35 cellular contexts compared by ENCODE assay signal in the genomic region with DNA sequence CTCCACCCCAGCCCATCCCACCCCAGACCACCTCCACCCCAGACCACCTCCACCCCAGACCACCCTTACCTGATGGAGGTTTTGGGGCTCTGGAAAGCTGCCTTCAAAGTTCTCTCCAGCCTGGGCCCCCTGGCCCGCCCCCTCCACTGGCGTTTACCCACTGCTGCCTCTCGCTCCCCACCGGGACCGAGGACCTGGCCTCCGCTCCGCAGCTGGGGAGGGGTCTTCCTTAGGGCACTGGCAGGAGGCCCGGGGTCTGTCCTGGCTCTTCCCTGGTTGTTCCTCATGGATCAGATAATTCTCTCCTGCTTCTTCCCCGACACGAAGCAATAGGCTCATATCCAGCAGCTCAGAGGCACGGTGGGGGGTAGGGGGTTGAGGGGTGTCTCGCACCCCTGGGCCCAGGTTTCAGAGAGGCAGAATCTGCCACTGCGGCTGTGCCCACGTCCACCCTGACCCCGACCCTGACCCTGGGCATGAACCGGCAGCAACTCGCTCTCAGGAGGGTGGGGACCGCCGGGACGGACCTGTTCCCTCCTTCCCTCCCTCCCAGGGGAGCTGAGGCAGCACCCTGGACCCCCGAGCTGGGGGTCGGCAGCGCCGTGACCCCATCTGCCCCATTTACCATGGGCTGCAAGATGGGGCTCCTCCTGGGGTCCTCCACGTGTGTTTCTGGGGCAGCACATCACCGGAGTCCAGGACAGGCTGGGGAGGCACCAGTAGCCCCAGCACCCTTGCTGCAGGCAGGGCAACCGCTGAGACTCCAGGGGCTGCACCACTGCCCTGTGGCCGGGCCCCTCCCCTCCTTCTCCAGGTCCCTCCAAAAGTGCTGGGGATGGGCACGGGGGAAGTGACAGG. TPM values are rescaled to one million over a fixed set of nuclear protein-coding genes. Genes with fewer than 3 reads are reported as not detected.
"Had no signal": no experiment of that assay in that cellular context is flagged by ENCODE, and none has a peak within 500 bp of the region (broad histone marks: within the 10 kb centered on the region; RNA-seq: fewer than 3 reads in every experiment).

No MANE protein-coding gene starts in this region.

- H3K27ac ChIP-seq: colonic mucosa, epithelial cell of prostate, gastroesophageal sphincter, heart right ventricle, pancreas, right lobe of liver, stomach, thyroid gland, vagina had no signal

- DNase-seq: central memory CD4-positive, alpha-beta T cell; colonic mucosa; effector CD8-positive, alpha-beta T cell; endodermal cell; foreskin fibroblast; glutamatergic neuron; heart right ventricle; hypothalamus; mammary epithelial cell; mesendoderm; naive thymus-derived CD8-positive, alpha-beta T cell; nephron progenitor cell; occipital lobe; right lobe of liver; stimulated activated CD4-positive, alpha-beta T cell treated with anti-CD3 and anti-CD28 coated beads, Interleukin-2, amount 100 ng/mL, for 24 hours; stimulated activated CD4-positive, alpha-beta T cell treated with anti-CD3 and anti-CD28 coated beads, Interleukin-4, amount 100 ng/mL, for 24 hours; stomach; thyroid gland; trophoblast cell had no signal

- H3K4me3 ChIP-seq: colonic mucosa, gastroesophageal sphincter, heart right ventricle, pancreas, right lobe of liver, smooth muscle cell, stomach, thyroid gland, vagina had no signal

- H3K4me1 Mint-ChIP-seq: endodermal cell had no signal

- H3K27ac Mint-ChIP-seq: dendritic cell treated with granulocyte-macrophage colony-stimulating factor and Interleukin-4, amounts not matched to agents 40 ng/mL and 50 ng/mL, for 4 days; endodermal cell; naive thymus-derived CD8-positive, alpha-beta T cell; nephron progenitor cell; progenitor cell of endocrine pancreas; stimulated activated effector memory CD8-positive, alpha-beta T cell treated with anti-CD3 and anti-CD28 coated beads, Interleukin-12 subunit alpha, Interleukin-12 subunit beta, amount 100 ng/mL, for 72 hours had no signal

- H3K4me3 Mint-ChIP-seq: dendritic cell treated with granulocyte-macrophage colony-stimulating factor and Interleukin-4, amounts not matched to agents 40 ng/mL and 50 ng/mL, for 4 days; endodermal cell; naive thymus-derived CD8-positive, alpha-beta T cell; nephron progenitor cell; stimulated activated effector memory CD8-positive, alpha-beta T cell treated with anti-CD3 and anti-CD28 coated beads, Interleukin-12 subunit alpha, Interleukin-12 subunit beta, amount 100 ng/mL, for 72 hours had no signal

- H3K36me3 Mint-ChIP-seq: naive thymus-derived CD8-positive, alpha-beta T cell; stimulated activated effector memory CD8-positive, alpha-beta T cell treated with anti-CD3 and anti-CD28 coated beads, Interleukin-12 subunit alpha, Interleukin-12 subunit beta, amount 100 ng/mL, for 72 hours had no signal

- H3K36me3 ChIP-seq: colonic mucosa, gastroesophageal sphincter, heart right ventricle, pancreas, right lobe of liver, stomach, thyroid gland, vagina had no signal

- H3K4me1 ChIP-seq: gastroesophageal sphincter, pancreas, right lobe of liver, thyroid gland, vagina had no signal

- H3K27me3 ChIP-seq: colonic mucosa, pancreas, right lobe of liver, thyroid gland, vagina had no signal

- ATAC-seq: esophagus mucosa; gastroesophageal sphincter; heart right ventricle; left lobe of liver; naive thymus-derived CD8-positive, alpha-beta T cell; pancreas; right lobe of liver; stimulated activated effector memory CD8-positive, alpha-beta T cell treated with anti-CD3 and anti-CD28 coated beads, Interleukin-12 subunit alpha, Interleukin-12 subunit beta, amount 100 ng/mL, for 72 hours had no signal

- H3K9me3 Mint-ChIP-seq: dendritic cell treated with granulocyte-macrophage colony-stimulating factor and Interleukin-4, amounts not matched to agents 40 ng/mL and 50 ng/mL, for 4 days; endodermal cell; naive thymus-derived CD8-positive, alpha-beta T cell; nephron progenitor cell; stimulated activated effector memory CD8-positive, alpha-beta T cell treated with anti-CD3 and anti-CD28 coated beads, Interleukin-12 subunit alpha, Interleukin-12 subunit beta, amount 100 ng/mL, for 72 hours had no signal

- H3K9me3 ChIP-seq: colonic mucosa, gastroesophageal sphincter, heart right ventricle, pancreas, right lobe of liver, stomach, thyroid gland, vagina had no signal

- FAIRE-seq: keratinocyte, pancreas had no signal

- H3K4me2 ChIP-seq: smooth muscle cell had no signal

RNA-seq across cellular contexts. Expression of gene KRTAP5-5, which starts 12.9 kb away (rescaled TPM):
- total RNA-seq: cerebellum; colonic mucosa; endodermal cell; esophagus mucosa; gastroesophageal sphincter; heart right ventricle; left lobe of liver; mammary epithelial cell; myocyte; naive thymus-derived CD8-positive, alpha-beta T cell; occipital lobe; pancreas; progenitor cell of endocrine pancreas; right lobe of liver; smooth muscle cell; stomach; subcutaneous adipose tissue; temporal lobe; thyroid gland; ureter; vagina had no signal
- polyA plus RNA-seq: heart right ventricle; keratinocyte; mammary epithelial cell; naive thymus-derived CD8-positive, alpha-beta T cell; smooth muscle cell; stomach had no signal

RNA-seq across cellular contexts. Expression of gene KRTAP5-4, which starts 20.6 kb away (rescaled TPM):
- total RNA-seq: cerebellum; colonic mucosa; endodermal cell; esophagus mucosa; gastroesophageal sphincter; heart right ventricle; left lobe of liver; mammary epithelial cell; myocyte; naive thymus-derived CD8-positive, alpha-beta T cell; occipital lobe; pancreas; progenitor cell of endocrine pancreas; right lobe of liver; smooth muscle cell; stomach; subcutaneous adipose tissue; thyroid gland; ureter; vagina had no signal
- polyA plus RNA-seq: heart right ventricle; keratinocyte; mammary epithelial cell; naive thymus-derived CD8-positive, alpha-beta T cell; pancreas; smooth muscle cell; stomach had no signal

RNA-seq across cellular contexts. Expression of gene KRTAP5-3, which starts 34.3 kb away (rescaled TPM):
- total RNA-seq: cerebellum; colonic mucosa; endodermal cell; esophagus mucosa; gastroesophageal sphincter; heart right ventricle; left lobe of liver; mammary epithelial cell; myocyte; naive thymus-derived CD8-positive, alpha-beta T cell; occipital lobe; pancreas; progenitor cell of endocrine pancreas; right lobe of liver; smooth muscle cell; stomach; subcutaneous adipose tissue; temporal lobe; thyroid gland; ureter; vagina had no signal
- polyA plus RNA-seq: heart right ventricle; keratinocyte; mammary epithelial cell; naive thymus-derived CD8-positive, alpha-beta T cell; pancreas; smooth muscle cell; stomach had no signal

RNA-seq across cellular contexts. Expression of gene KRTAP5-2, which starts 44.4 kb away (rescaled TPM):
- total RNA-seq: cerebellum; colonic mucosa; endodermal cell; esophagus mucosa; gastroesophageal sphincter; heart right ventricle; left lobe of liver; mammary epithelial cell; myocyte; naive thymus-derived CD8-positive, alpha-beta T cell; occipital lobe; pancreas; progenitor cell of endocrine pancreas; right lobe of liver; smooth muscle cell; stomach; subcutaneous adipose tissue; temporal lobe; thyroid gland; ureter; vagina had no signal
- polyA plus RNA-seq: keratinocyte; mammary epithelial cell; naive thymus-derived CD8-positive, alpha-beta T cell; stomach had no signal

RNA-seq across cellular contexts. Expression of gene KRTAP5-6, which starts 54.5 kb away (rescaled TPM):
- total RNA-seq: cerebellum; colonic mucosa; endodermal cell; esophagus mucosa; gastroesophageal sphincter; heart right ventricle; mammary epithelial cell; myocyte; naive thymus-derived CD8-positive, alpha-beta T cell; occipital lobe; pancreas; progenitor cell of endocrine pancreas; smooth muscle cell; stomach; subcutaneous adipose tissue; temporal lobe; thyroid gland; ureter; vagina had no signal
- polyA plus RNA-seq: heart right ventricle; keratinocyte; mammary epithelial cell; naive thymus-derived CD8-positive, alpha-beta T cell; pancreas; smooth muscle cell; stomach had no signal
